In the genomic region with DNA sequence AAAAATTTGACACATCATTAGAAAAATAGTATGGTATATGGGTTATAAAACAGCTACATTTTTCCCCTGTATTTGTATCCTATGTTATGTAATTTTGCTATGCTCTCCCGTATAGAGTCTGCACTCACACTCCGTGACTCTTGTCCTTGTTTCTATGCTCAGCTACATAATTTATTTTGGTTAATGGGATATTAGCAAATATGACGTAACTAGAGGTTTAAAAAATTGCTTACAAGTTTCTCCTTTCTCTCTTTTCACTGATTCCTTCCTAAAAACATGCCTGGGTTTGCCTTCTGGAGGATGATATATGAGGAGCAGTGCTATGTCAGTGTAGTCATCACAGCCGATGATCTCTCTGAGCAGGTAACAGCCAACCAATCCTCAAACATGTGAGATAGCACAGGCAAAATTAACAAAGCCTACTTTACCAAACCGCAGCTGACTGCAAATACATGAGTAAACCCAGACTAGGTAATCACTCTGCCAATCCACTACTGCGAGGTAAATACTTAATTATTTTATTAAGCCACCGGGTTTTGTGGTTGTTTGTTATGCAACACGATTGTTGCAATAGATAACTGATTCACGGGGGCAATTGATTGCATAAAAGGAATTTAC, we compare ENCODE assay signal across 24 cellular contexts.
DNase-seq lines count a peak whose midpoint lies in the region; ATAC-seq, FAIRE-seq and TF ChIP-seq lines count a peak whose summit lies in the region.
"Had no signal": no experiment of that assay in that cellular context is flagged by ENCODE, and none has a peak within 500 bp of the region (broad histone marks: within the 10 kb centered on the region; RNA-seq: fewer than 3 reads in every experiment).

No MANE protein-coding gene starts in this region.

- TF ChIP-seq CTCF in GM23338 (conservative IDR thresholded peaks at IDR 0.05; ENCODE audit: low read depth in 2 of 2), result no peak
- no peak for TF ChIP-seq CTCF in mammary epithelial cell (conservative IDR thresholded peaks at IDR 0.05 in 1 of 2, IDR thresholded peaks at IDR 0.05 in 1 of 2; ENCODE audit: extremely low read depth in 1 of 2, insufficient read depth in 1 of 2, low read depth in 1 of 2, low read length in 2 of 2)
- TF ChIP-seq CTCF in foreskin keratinocyte (conservative IDR thresholded peaks at IDR 0.05), result no peak
- TF ChIP-seq CTCF in HepG2 (CRISPR knock-in tag; IDR thresholded peaks at IDR 0.05), result no peak

- no peaks in the 10 kb centered on the region for H3K36me3 ChIP-seq in GM23338 (ENCODE audit: insufficient read depth)
- no peaks in the 10 kb centered on the region for H3K36me3 ChIP-seq in mammary epithelial cell (ENCODE audit: insufficient read depth, low read length)
- H3K36me3 ChIP-seq in HepG2 (replicated peaks in 1 of 2; ENCODE audit: control insufficient read depth in 1 of 2, insufficient read depth in 2 of 2, low read length in 2 of 2), result no peaks in the 10 kb centered on the region
- H3K36me3 ChIP-seq: SJSA1 had no signal

- H3K4me1 Mint-ChIP-seq in GM23338, result peaks cover 4% of the 10 kb centered on the region; the same call in 2 of the 3 replicates

- TF ChIP-seq POLR2A in HepG2 (IDR thresholded peaks at IDR 0.05; ENCODE audit: insufficient read depth in 1 of 2, low read depth in 2 of 2, low read length in 2 of 2), result no peak

- H4K20me1 ChIP-seq in GM23338 (replicated peaks; ENCODE audit: insufficient read depth) (no peaks in the 10 kb centered on the region), mammary epithelial cell (ENCODE audit: insufficient read depth, low read length) (no peaks in the 10 kb centered on the region), HepG2 (ENCODE audit: insufficient read depth, low read length) (no peaks in the 10 kb centered on the region)

- H3K9me3 Mint-ChIP-seq in GM23338, result peaks cover 23% of the 10 kb centered on the region

- H2AFZ ChIP-seq in GM23338, result peak overlapping the region; percentile 64
- no peak overlapping the region for H2AFZ ChIP-seq in mammary epithelial cell (ENCODE audit: low read depth, low read length)
- no peak overlapping the region for H2AFZ ChIP-seq in HepG2 (ENCODE audit: low read length)

- dilution Hi-C loops in mammary epithelial cell (cut with HindIII; ENCODE audit: low sequenced_read_pairs), result no loop called here

- in situ Hi-C loops in mammary epithelial cell (cut with MboI; ENCODE audit: low sequenced_read_pairs in 2 of 2) (no loop called here), HepG2 (cut with HindIII; ENCODE audit: extremely low pct_ligation_motif_present, low pct_unique_long_range_greater_than_20kb) (loop anchor here (25.0 kb wide), 1 partner anchor 938 kb away; no protein-coding TSS in a partner anchor)

- no peaks in the 10 kb centered on the region for H3K79me2 ChIP-seq in GM23338 (replicated peaks; ENCODE audit: insufficient read depth)
- no peaks in the 10 kb centered on the region for H3K79me2 ChIP-seq in mammary epithelial cell (ENCODE audit: insufficient read depth, low read length)
- no peaks in the 10 kb centered on the region for H3K79me2 ChIP-seq in HepG2 (ENCODE audit: insufficient read depth, low read length)

- H3K4me3 ChIP-seq in GM23338 (no peak overlapping the region), mammary epithelial cell (replicated peaks in 1 of 3; ENCODE audit: insufficient read depth in 1 of 3, low read depth in 2 of 3, low read length in 3 of 3) (no peak overlapping the region), HepG2 (replicated peaks in 1 of 3; ENCODE audit: insufficient read depth in 1 of 3, low read depth in 2 of 3, low read length in 3 of 3) (no peak overlapping the region)
- H3K4me3 ChIP-seq: SJSA1 had no signal

- CTCF ChIA-PET in mammary epithelial cell (lab: Charles Lee; ENCODE audit: low non-redundant PET), result no interaction called here
- CTCF ChIA-PET in HepG2 (lab: Yijun Ruan, JAX; ENCODE audit: low intra/inter-chr PET ratio, low total read pairs), result interaction anchor here (1.4 kb wide), 1 partner anchor 917 kb away, joined by 6 read pairs; no protein-coding TSS in a partner anchor

- TF ChIP-seq RAD21 in HepG2 (CRISPR knock-in tag; IDR thresholded peaks at IDR 0.05), result no peak

- TF ChIP-seq EP300 in HepG2 (IDR thresholded peaks at IDR 0.05; ENCODE audit: low read depth in 2 of 2, low read length in 2 of 2), result no peak
- TF ChIP-seq EP300 in HepG2 (CRISPR knock-in tag; IDR thresholded peaks at IDR 0.05; ENCODE audit: borderline replicate concordance), result no peak

- peak overlapping the region; percentile 86; the same call in 1 of the 2 replicates for H3K27ac Mint-ChIP-seq in GM23338
- H3K27ac Mint-ChIP-seq: CD8-positive, alpha-beta T cell had no signal

- ATAC-seq in GM23338 (peak; percentile 35; the same call in 2 of the 3 replicates), foreskin keratinocyte (peak; percentile 87), HepG2 (peak; percentile 48; the same call in 2 of the 3 replicates)
- ATAC-seq: CD8-positive, alpha-beta T cell; Right ventricle myocardium inferior had no signal

- H3K36me3 Mint-ChIP-seq in GM23338 (ENCODE audit: low read depth), result peaks cover 29% of the 10 kb centered on the region; the same call in 2 of the 3 replicates
- H3K36me3 Mint-ChIP-seq: CD8-positive, alpha-beta T cell had no signal

- POLR2A ChIA-PET in HepG2 (lab: Yijun Ruan, JAX), result no interaction called here

- H3K9me3 ChIP-seq in mammary epithelial cell (replicated peaks; ENCODE audit: insufficient read depth, low read length) (peaks cover 22% of the 10 kb centered on the region), HepG2 (ENCODE audit: low read length) (peaks cover 34% of the 10 kb centered on the region)

- H3K4me1 ChIP-seq in GM23338 (ENCODE audit: insufficient read depth) (peaks cover 7% of the 10 kb centered on the region), mammary epithelial cell (ENCODE audit: insufficient read depth, low read length) (peaks cover 18% of the 10 kb centered on the region), foreskin keratinocyte (peaks cover 3% of the 10 kb centered on the region), HepG2 (ENCODE audit: insufficient read depth, low read length) (no peaks in the 10 kb centered on the region)
- H3K4me1 ChIP-seq: SJSA1 had no signal

- 16% methylated on average over 9 of the region's 9 CpGs for WGBS in mammary epithelial cell (ENCODE audit: low coverage, missing lambda C conversion rate)
- under 1% methylated on average over 9 of the region's 9 CpGs for WGBS in HepG2 (ENCODE audit: low lambda C conversion rate)

- H3K4me2 ChIP-seq in GM23338 (no peak overlapping the region), mammary epithelial cell (ENCODE audit: insufficient read depth, low read depth, low read length) (peak overlapping the region; percentile 65), HepG2 (ENCODE audit: low read depth, low read length) (0 out of 2 replicates have a peak overlapping the region, but pooled peaks have one; percentile 9)

- no TSS peak for BruUV-seq in mammary epithelial cell (replicated peaks; lab: Mats Ljungman, UMichigan)
- BruUV-seq in HepG2 (replicated peaks; lab: Mats Ljungman, UMichigan), result no TSS peak

- H3K27ac ChIP-seq in GM23338 (ENCODE audit: low read depth) (no peak overlapping the region), mammary epithelial cell (ENCODE audit: insufficient read depth, low read depth, low read length) (peak overlapping the region; percentile 68), foreskin keratinocyte (no peak overlapping the region), HepG2 (ENCODE audit: extremely low read length, insufficient read depth, low read length) (no peak overlapping the region)
- H3K27ac ChIP-seq: SJSA1 had no signal

- no peak for FAIRE-seq in HepG2 (lab: Jason Lieb, UNC)
- FAIRE-seq: GM12891, RCC 7860 had no signal

- H3K9ac ChIP-seq in mammary epithelial cell (ENCODE audit: insufficient read depth, low read length) (peak overlapping the region; percentile 21), HepG2 (ENCODE audit: insufficient read depth, low read depth, low read length) (no peak overlapping the region)

- DNase-seq in GM23338 (ENCODE audit: low spot score) (peak; percentile 11), mammary epithelial cell (peak; percentile 88), foreskin keratinocyte (peak; percentile 86 to 96), HepG2 (ENCODE audit: low spot score) (no peak), NCI-H510A (lab: John Stamatoyannopoulos, UW) (no peak)
- DNase-seq in activated CD4-positive, alpha-beta T cell treated with anti-CD3 and anti-CD28 coated beads for 1 hour, result no peak
- DNase-seq in stimulated activated CD4-positive, alpha-beta T cell treated with anti-CD3 and anti-CD28 coated beads, Interleukin-12 subunit alpha, Interleukin-12 subunit beta, amount 100 ng/mL, for 4 hours, result no peak
- DNase-seq in activated CD4-positive, alpha-beta T cell treated with anti-CD3 and anti-CD28 coated beads, Interleukin-2, amount 50 U/mL, for 48 hours, result no peak
- DNase-seq: AML-193; C1 segment of cervical spinal cord; CD8-positive, alpha-beta T cell; DND-41; GOT3; NCI-H1417; NCI-H1694 treated with DMSO at 0.1 percent for 48 hours; NCI-H2081 treated with DMSO at 0.1 percent for 48 hours; NCI-H2171 treated with DMSO at 0.1 percent for 48 hours; NCI-H446; NCI-H526 treated with DMSO at 0.1 percent for 48 hours; OCI-M1 had no signal

- no peaks in the 10 kb centered on the region for H3F3A ChIP-seq in GM23338 (replicated peaks; ENCODE audit: low read depth)

- H3K4me3 Mint-ChIP-seq in GM23338, result no peak overlapping the region
- H3K4me3 Mint-ChIP-seq: CD8-positive, alpha-beta T cell had no signal

- intact Hi-C loops in mammary epithelial cell (cut with micrococcal nuclease), result loop anchor here (2.0 kb wide), 1 partner anchor 227 kb away; no protein-coding TSS in a partner anchor
- intact Hi-C loops in HepG2 (cut with micrococcal nuclease; ENCODE audit: unreplicated experiment), result loop anchor here (1.0 to 2.0 kb wide), 3 partner anchors 79 to 433 kb away; no protein-coding TSS in a partner anchor

- H3K27me3 ChIP-seq in GM23338 (ENCODE audit: insufficient read depth), result no peaks in the 10 kb centered on the region
- H3K27me3 ChIP-seq in mammary epithelial cell (ENCODE audit: insufficient read depth, low read length), result no peaks in the 10 kb centered on the region
- no peaks in the 10 kb centered on the region for H3K27me3 ChIP-seq in foreskin keratinocyte
- H3K27me3 ChIP-seq in HepG2 (ENCODE audit: control insufficient read depth in 1 of 2, insufficient read depth in 2 of 2, low read length in 2 of 2), result no peaks in the 10 kb centered on the region
- H3K27me3 ChIP-seq: SJSA1 had no signal

- H3K27me3 Mint-ChIP-seq in GM23338 (ENCODE audit: insufficient read depth, low read depth, poor library complexity), result no peaks in the 10 kb centered on the region

- no peaks in the 10 kb centered on the region for H3K9me2 ChIP-seq in GM23338 (ENCODE audit: insufficient read depth)

TF ChIP-seq in GM23338, 12 proteins besides CTCF, POLR2A, EP300 and RAD21:
- TF ChIP-seq ZNF114 (CRISPR knock-in tag; IDR thresholded peaks at IDR 0.05), result no peak

TF ChIP-seq in HepG2, 621 proteins besides CTCF, POLR2A, EP300 and RAD21:
- peak; percentile 58 for TF ChIP-seq CREB1 (IDR thresholded peaks at IDR 0.05)
- no peak for TF ChIP-seq CREB1 (CRISPR knock-in tag; IDR thresholded peaks at IDR 0.05)
- TF ChIP-seq ATF7 (IDR thresholded peaks at IDR 0.05), result peak; percentile 72
- no peak for TF ChIP-seq ATF7 (CRISPR knock-in tag; IDR thresholded peaks at IDR 0.05)
- no peak for TF ChIP-seq CBFB (CRISPR knock-in tag; IDR thresholded peaks at IDR 0.05)

Comparison
In these comparisons a context has a peak if more than half of its experiments do, and no peak if none do; other contexts are left out.
1. ATAC-seq: peak in every context shown above with its lines; median percentile 87 in foreskin keratinocyte; 48 in HepG2; 35 in GM23338.
2. DNase-seq: peak in GM23338 (single experiment), mammary epithelial cell (single experiment) and foreskin keratinocyte (2 of 2); none in HepG2 (single experiment), activated CD4-positive, alpha-beta T cell treated with anti-CD3 and anti-CD28 coated beads for 1 hour (single experiment), stimulated activated CD4-positive, alpha-beta T cell treated with anti-CD3 and anti-CD28 coated beads, Interleukin-12 subunit alpha, Interleukin-12 subunit beta, amount 100 ng/mL, for 4 hours (single experiment), NCI-H510A (single experiment) and activated CD4-positive, alpha-beta T cell treated with anti-CD3 and anti-CD28 coated beads, Interleukin-2, amount 50 U/mL, for 48 hours (0 of 2).